ENCODE assay signal across 8 cellular contexts in the genomic region with DNA sequence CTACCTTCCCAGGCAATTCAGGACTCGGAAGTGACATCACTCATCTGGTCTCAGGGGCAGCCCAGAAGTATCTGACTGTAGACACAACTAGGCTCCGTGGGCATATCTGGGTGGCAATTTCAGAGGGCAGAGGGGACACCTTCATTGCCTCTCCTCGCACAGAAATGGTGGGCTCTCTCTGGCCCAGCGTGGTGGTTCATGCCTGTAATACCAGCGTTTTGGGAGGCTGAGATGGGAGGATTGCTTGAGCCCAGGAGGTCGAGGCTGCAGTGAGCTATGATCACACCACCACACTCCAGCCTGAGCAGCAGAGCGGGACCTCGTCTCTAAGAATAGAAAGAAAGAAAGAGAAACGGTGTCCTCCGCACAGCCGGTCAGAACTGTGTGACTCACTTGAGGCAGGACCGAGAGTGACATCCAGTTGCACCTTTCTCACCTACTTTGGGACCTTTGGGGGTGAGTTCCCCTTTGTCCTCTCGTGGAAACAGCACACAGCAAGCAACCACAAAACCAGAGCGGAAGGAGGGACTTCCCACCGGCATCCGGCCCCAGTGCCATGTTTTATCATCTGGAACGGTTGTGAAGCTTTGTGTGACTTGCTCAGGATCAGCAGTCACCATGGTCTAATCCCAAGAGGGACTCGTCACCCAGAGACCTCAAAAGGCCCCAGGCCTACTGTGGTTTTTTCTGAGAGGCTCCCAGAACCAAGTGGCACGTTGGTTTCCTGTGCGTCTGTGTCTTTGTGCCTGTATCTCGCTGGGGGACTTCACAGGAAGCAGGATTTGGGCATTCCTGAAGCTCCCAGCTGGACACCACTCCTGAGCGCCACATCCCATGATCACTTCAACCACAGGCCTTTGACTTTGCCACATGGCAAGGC. TPM values are rescaled to one million over a fixed set of nuclear protein-coding genes. Genes with fewer than 3 reads are reported as not detected.
A peak's percentile ranks its signal among the peaks of the same experiment; 100 is the strongest.
DNase-seq lines count a peak whose midpoint lies in the region; ATAC-seq and TF ChIP-seq lines count a peak whose summit lies in the region.

No MANE protein-coding gene starts in this region.

- CTCF ChIA-PET in PC-3 (lab: Charles Lee), result no interaction called here

- DNase-seq in GM13976 (ENCODE audit: low spot score), result peak; percentile 89
- DNase-seq in KG1 (lab: John Stamatoyannopoulos, UW), result peak; percentile 87
- DNase-seq in activated effector memory CD4-positive, alpha-beta T cell treated with Interleukin-2 at 50 U/mL for 16 hours, result peak; percentile 5
- peak; percentile 95 for DNase-seq in stimulated activated naive B cell treated with anti-CD40 and anti-IgM and Interleukin-4, amounts not matched to agents 10 μg/mL and 1 μg/mL and 100 μg/mL, for 72 hours
- DNase-seq in PC-3, result no peak
- no peak for DNase-seq in DMS153 (lab: John Stamatoyannopoulos, UW)
- no peak for DNase-seq in NCI-H1930 (lab: John Stamatoyannopoulos, UW)

- H3K4me3 ChIP-seq in PC-3 (ENCODE audit: low read length), result no peak overlapping the region

- no peaks in the 10 kb centered on the region for H3K9me2 ChIP-seq in PC-3 (replicated peaks; ENCODE audit: low read length)

- peaks cover 4 to 10% of the 10 kb centered on the region in 2 donors for H3K9me3 Mint-ChIP-seq in stimulated activated naive B cell treated with anti-CD40 and anti-IgM and Interleukin-4, amounts not matched to agents 10 μg/mL and 1 μg/mL and 100 μg/mL, for 72 hours

- H3K27ac Mint-ChIP-seq in stimulated activated naive B cell treated with anti-CD40 and anti-IgM and Interleukin-4, amounts not matched to agents 10 μg/mL and 1 μg/mL and 100 μg/mL, for 72 hours, result peak overlapping the region; percentile 97

- no peak for TF ChIP-seq CTCF in GM13976 (IDR thresholded peaks at IDR 0.05; ENCODE audit: borderline replicate concordance, control extremely low read depth, extremely low read depth, insufficient read depth, missing control alignments)
- no peak for TF ChIP-seq CTCF in PC-3 (conservative IDR thresholded peaks at IDR 0.05; ENCODE audit: low read depth, low read length)

- H3K36me3 ChIP-seq in PC-3 (ENCODE audit: low read depth, low read length), result no peaks in the 10 kb centered on the region

- H3K4me2 ChIP-seq in PC-3 (ENCODE audit: low read length), result no peak overlapping the region

- H2AFZ ChIP-seq in PC-3 (ENCODE audit: low read length), result no peak overlapping the region

- ATAC-seq in GM21619 (IDR thresholded peaks at IDR 0.05; ENCODE audit: unreplicated experiment) (peak; percentile 89), PC-3 (no peak)
- peak; percentile 97 to 98 for ATAC-seq in stimulated activated naive B cell treated with anti-CD40 and anti-IgM and Interleukin-4, amounts not matched to agents 10 μg/mL and 1 μg/mL and 100 μg/mL, for 72 hours (replicated peaks)

- H3K27me3 Mint-ChIP-seq in stimulated activated naive B cell treated with anti-CD40 and anti-IgM and Interleukin-4, amounts not matched to agents 10 μg/mL and 1 μg/mL and 100 μg/mL, for 72 hours, result peaks cover 55 to 65% of the 10 kb centered on the region in 2 donors

- no peaks in the 10 kb centered on the region for H3K9me3 ChIP-seq in PC-3 (ENCODE audit: low read length)

- no peaks in the 10 kb centered on the region for H3K79me2 ChIP-seq in PC-3 (ENCODE audit: low read length)

- no peak overlapping the region for H3K27ac ChIP-seq in PC-3 (ENCODE audit: low read length)

- peaks cover 5 to 9% of the 10 kb centered on the region in 2 donors for H3K36me3 Mint-ChIP-seq in stimulated activated naive B cell treated with anti-CD40 and anti-IgM and Interleukin-4, amounts not matched to agents 10 μg/mL and 1 μg/mL and 100 μg/mL, for 72 hours

- peak overlapping the region; percentile 60 to 62 for H3K4me3 Mint-ChIP-seq in stimulated activated naive B cell treated with anti-CD40 and anti-IgM and Interleukin-4, amounts not matched to agents 10 μg/mL and 1 μg/mL and 100 μg/mL, for 72 hours

- no peaks in the 10 kb centered on the region for H3K4me1 ChIP-seq in PC-3 (ENCODE audit: insufficient read depth, low read length)

- H3K27me3 ChIP-seq in PC-3 (ENCODE audit: low read length), result no peaks in the 10 kb centered on the region

- no peak overlapping the region for H3K9ac ChIP-seq in PC-3 (ENCODE audit: low read length)

- H4K20me1 ChIP-seq in PC-3 (ENCODE audit: low read length), result no peaks in the 10 kb centered on the region

- in situ Hi-C loops in GM13976 (cut with MboI; ENCODE audit: low sequenced_read_pairs, unreplicated experiment), result no loop called here

- no TSS peak for BruUV-seq in PC-3 (replicated peaks; lab: Mats Ljungman, UMichigan)

- POLR2A ChIA-PET in PC-3 (lab: Charles Lee; ENCODE audit: unreplicated experiment), result no interaction called here

- H3F3A ChIP-seq in PC-3 (ENCODE audit: low read length, unreplicated experiment), result no peaks in the 10 kb centered on the region

- intact Hi-C loops in PC-3 (cut with micrococcal nuclease), result no loop called here

- peaks cover 31 to 55% of the 10 kb centered on the region in 2 donors for H3K4me1 Mint-ChIP-seq in stimulated activated naive B cell treated with anti-CD40 and anti-IgM and Interleukin-4, amounts not matched to agents 10 μg/mL and 1 μg/mL and 100 μg/mL, for 72 hours

RNA-seq across cellular contexts. Expression of gene EMID1, which starts 38.4 kb away (rescaled TPM):
- total RNA-seq in PC-3 (2014; rRNA removed), result 1.2 and 1.3 TPM in 2 replicates

Comparison
In these comparisons a context has a peak if more than half of its experiments do, and no peak if none do; other contexts are left out.
1. DNase-seq: peak in GM13976 (single experiment), KG1 (single experiment), activated effector memory CD4-positive, alpha-beta T cell treated with Interleukin-2 at 50 U/mL for 16 hours (single experiment) and stimulated activated naive B cell treated with anti-CD40 and anti-IgM and Interleukin-4, amounts not matched to agents 10 μg/mL and 1 μg/mL and 100 μg/mL, for 72 hours (single experiment); none in PC-3 (single experiment), DMS153 (single experiment) and NCI-H1930 (0 of 2).